ENCODE assay signal across 8 cellular contexts in the genomic region with DNA sequence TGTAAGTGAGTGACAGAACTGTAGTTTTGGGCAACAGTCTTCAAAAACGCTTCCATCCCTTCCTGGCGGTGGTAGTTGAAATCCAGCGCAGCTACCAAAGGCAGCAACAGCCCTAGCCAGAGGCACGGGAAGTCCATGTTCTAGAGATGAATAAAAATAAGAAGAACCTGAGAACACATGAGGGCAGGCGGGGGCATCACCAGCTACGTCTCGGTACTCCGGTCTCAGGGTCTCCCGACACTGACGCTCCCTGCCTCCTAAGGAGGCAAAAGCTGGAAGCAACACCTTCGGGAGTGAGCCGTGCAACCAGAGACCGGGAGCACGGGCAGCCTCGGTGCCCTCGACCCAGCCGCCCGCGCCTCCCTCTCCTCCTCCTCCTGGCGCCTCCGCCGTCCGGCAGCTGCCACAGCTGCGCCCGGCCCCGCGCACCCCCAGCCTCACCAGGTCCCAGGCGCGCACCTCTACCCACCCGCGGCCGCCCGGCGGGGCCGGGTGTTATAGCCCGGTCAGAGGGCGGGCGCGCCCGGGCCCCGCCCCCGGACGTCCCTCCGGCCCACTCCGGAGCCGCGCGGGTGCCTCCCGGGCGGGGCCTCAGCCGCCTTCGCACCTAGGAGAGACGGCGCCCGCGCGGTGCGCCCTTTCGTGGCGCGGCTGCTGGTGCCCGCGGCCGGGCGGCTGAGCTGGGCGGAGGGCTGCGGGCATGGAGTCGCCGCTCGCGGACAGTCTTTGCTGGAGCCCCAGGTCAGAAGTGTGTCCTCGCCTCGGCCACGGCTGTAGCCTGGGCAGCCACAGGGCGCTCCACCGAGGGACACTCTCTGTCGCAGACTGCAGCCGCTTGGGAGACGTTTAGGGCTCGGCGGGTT. TPM values are rescaled to one million over a fixed set of nuclear protein-coding genes. Genes with fewer than 3 reads are reported as not detected.
A peak's percentile ranks its signal among the peaks of the same experiment; 100 is the strongest.
DNase-seq lines count a peak whose midpoint lies in the region; FAIRE-seq and TF ChIP-seq lines count a peak whose summit lies in the region.

A gene (minus strand): TSS at position 471 of the 863 bp plus-strand sequence. CDS start 334 bp downstream, at position 137.

- H3K27me3 ChIP-seq in HAP-1 (ENCODE audit: low read depth) (no peaks in the 10 kb centered on the region), bronchial epithelial cell (ENCODE audit: control insufficient read depth, insufficient read depth, low read length) (no peaks in the 10 kb centered on the region)

- intact Hi-C loops in kidney (cut with DNase I), result no loop called here

- TF ChIP-seq CTCF in GM12865 (IDR thresholded peaks at IDR 0.05; ENCODE audit: insufficient read depth, low read depth, low read length, missing control alignments) (no peak), NB4 (IDR thresholded peaks at IDR 0.05; ENCODE audit: low read depth, low read length) (no peak), bronchial epithelial cell (IDR thresholded peaks at IDR 0.05; ENCODE audit: insufficient read depth, low read length, severe bottlenecking) (no peak), kidney (IDR thresholded peaks at IDR 0.05; ENCODE audit: borderline replicate concordance, extremely low read depth, insufficient read depth) (no peak)

- H3K4me3 ChIP-seq in GM12865 (ENCODE audit: low read depth, low read length) (peak within 1 kb of the TSS; percentile 58), HAP-1 (peak within 1 kb of the TSS; percentile 38), NB4 (ENCODE audit: low read depth, low read length) (peak within 1 kb of the TSS; percentile 72), bronchial epithelial cell (ENCODE audit: low read depth, low read length) (peak within 1 kb of the TSS; percentile 80), kidney (ENCODE audit: low read length in 2 of 2) (peak within 1 kb of the TSS; percentile 84 to 91)

- no peaks in the 10 kb centered on the region for H3K36me3 ChIP-seq in HAP-1 (replicated peaks)
- no peaks in the 10 kb centered on the region for H3K36me3 ChIP-seq in bronchial epithelial cell (ENCODE audit: control insufficient read depth, insufficient read depth, low read length)
- H3K36me3 ChIP-seq in kidney (ENCODE audit: control insufficient read depth in 1 of 2, insufficient read depth in 2 of 2, low read length in 2 of 2), result no peaks in the 10 kb centered on the region

- H3K9ac ChIP-seq in kidney (ENCODE audit: low read length in 2 of 2), result peak within 1 kb of the TSS; percentile 89 to 93

- H3K9me3 ChIP-seq in HAP-1, result no peaks in the 10 kb centered on the region
- no peaks in the 10 kb centered on the region for H3K9me3 ChIP-seq in kidney (ENCODE audit: control insufficient read depth in 1 of 2, low read length in 2 of 2)

- in situ Hi-C loops in HAP-1 (cut with MboI; ENCODE audit: low sequenced_read_pairs), result no loop called here

- H3K4me1 ChIP-seq in HAP-1 (peaks cover 7% of the 10 kb centered on the region), kidney (ENCODE audit: control insufficient read depth in 1 of 2, insufficient read depth in 1 of 2, low read depth in 1 of 2, low read length in 2 of 2) (peaks cover 4 to 6% of the 10 kb centered on the region in 2 donors)

- H3K27ac ChIP-seq in kidney (ENCODE audit: low read depth in 2 of 2, low read length in 2 of 2), result peak within 1 kb of the TSS; percentile 75 to 88

- no peak for TF ChIP-seq POLR2A in NB4 (IDR thresholded peaks at IDR 0.05; ENCODE audit: extremely low read depth, insufficient read length)

- peak; percentile 50 for DNase-seq in GM12865 (ENCODE audit: low read depth)
- peak; percentile 27 to 77 for DNase-seq in HAP-1 (ENCODE audit: low spot score in 2 of 2)
- peak; percentile 66 for DNase-seq in NB4 (ENCODE audit: low read depth)
- peak; percentile 40 to 65 (median 53) for DNase-seq in activated CD4-positive, CD25-positive, alpha-beta regulatory T cell (lab: John Stamatoyannopoulos, UW)
- DNase-seq in bronchial epithelial cell (ENCODE audit: low read depth), result peak; percentile 49
- peak; percentile 89 for DNase-seq in kidney
- peak; percentile 71 for DNase-seq in stimulated activated CD4-positive, alpha-beta T cell treated with anti-CD3 and anti-CD28 coated beads, Interleukin-12 subunit alpha, Interleukin-12 subunit beta, amount 100 ng/mL, for 4 hours
- no peak for DNase-seq in NK-92 (lab: John Stamatoyannopoulos, UW; ENCODE audit: unreplicated experiment)

- FAIRE-seq in bronchial epithelial cell (lab: Jason Lieb, UNC) (no peak), kidney (lab: Jason Lieb, UNC) (no peak)

RNA-seq across cellular contexts. Expression of the gene that starts here (rescaled TPM):
- 7.1 and 28.5 TPM in 2 replicates for total RNA-seq in bronchial epithelial cell
- total RNA-seq in kidney, result 144 TPM
- 35.7 TPM for polyA plus RNA-seq in kidney (ENCODE audit: insufficient read depth, low read depth, low replicate concordance)
